18 cellular contexts compared by ENCODE assay signal in the genomic region with DNA sequence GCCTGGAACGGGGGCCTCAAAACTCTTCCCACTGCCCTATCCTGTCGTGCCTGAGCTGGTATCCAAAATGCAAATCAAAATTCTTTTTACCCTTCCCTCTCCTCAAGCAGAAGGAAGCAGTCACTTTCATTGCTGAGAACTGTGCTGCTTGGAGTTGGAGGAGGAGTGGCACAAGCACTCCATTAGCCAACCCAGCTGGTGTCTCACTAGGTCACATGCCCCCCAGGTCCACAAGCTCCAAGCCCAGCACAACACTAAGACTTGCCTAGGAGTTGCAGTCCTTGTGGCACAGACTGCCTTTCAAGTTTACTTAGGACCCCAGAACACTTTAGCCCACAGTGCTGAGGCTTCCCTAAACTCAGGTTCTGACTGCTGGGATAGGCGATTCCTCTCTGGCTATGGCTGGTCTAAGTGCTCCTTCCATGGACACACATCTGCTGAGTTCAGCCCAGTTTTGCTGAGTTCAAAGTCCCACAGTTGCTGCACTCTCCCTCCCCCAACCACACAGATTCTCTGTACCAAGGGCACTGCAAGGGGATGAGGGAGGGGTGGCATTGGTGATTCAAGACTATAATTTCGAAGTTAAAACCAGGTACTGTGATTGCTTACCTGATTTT.
DNase-seq lines count a peak whose midpoint lies in the region; ATAC-seq, FAIRE-seq and TF ChIP-seq lines count a peak whose summit lies in the region.
"Had no signal": no experiment of that assay in that cellular context is flagged by ENCODE, and none has a peak within 500 bp of the region (broad histone marks: within the 10 kb centered on the region; RNA-seq: fewer than 3 reads in every experiment).

No MANE protein-coding gene starts in this region.

- peaks cover 19 to 24% of the 10 kb centered on the region in 2 experiments for H3K9me3 Mint-ChIP-seq in H9

- FAIRE-seq in bronchial epithelial cell (lab: Jason Lieb, UNC) = peak; percentile 88
- FAIRE-seq: A204.1, GM12892, GM18507, K562 had no signal

- H2BK12ac ChIP-seq in H9 (ENCODE audit: insufficient read length, low read depth, low read length) = no peak overlapping the region

- no peak overlapping the region for H3K4me3 Mint-ChIP-seq in H9
- H3K4me3 Mint-ChIP-seq: CD4-positive, alpha-beta T cell had no signal

- no peaks in the 10 kb centered on the region for H3K27me3 ChIP-seq in H9 (ENCODE audit: insufficient read depth, low read length)
- no peaks in the 10 kb centered on the region for H3K27me3 ChIP-seq in bronchial epithelial cell (ENCODE audit: control insufficient read depth, insufficient read depth, low read length)
- no peaks in the 10 kb centered on the region for H3K27me3 ChIP-seq in liver (ENCODE audit: control insufficient read depth in 4 of 4, insufficient read depth in 4 of 4, low read length in 3 of 4)
- no peaks in the 10 kb centered on the region for H3K27me3 ChIP-seq in right cardiac atrium (ENCODE audit: control insufficient read depth, insufficient read depth)

- no peak overlapping the region for H3T11ph ChIP-seq in H9 (ENCODE audit: low read length)

- peaks cover 5% of the 10 kb centered on the region for H3K4me1 ChIP-seq in H9 (ENCODE audit: insufficient read depth, low read length)
- peaks cover 0 to 21% (median 13%) of the 10 kb centered on the region in 4 donors for H3K4me1 ChIP-seq in liver (ENCODE audit: control insufficient read depth in 4 of 4, insufficient read depth in 4 of 4, low read length in 3 of 4)
- no peaks in the 10 kb centered on the region for H3K4me1 ChIP-seq in right cardiac atrium (ENCODE audit: control insufficient read depth, insufficient read depth, low read length)
- H3K4me1 ChIP-seq: HAP-1 had no signal

- H2BK120ac ChIP-seq in H9 (ENCODE audit: low read depth, low read length, poor library complexity, severe bottlenecking) = no peak overlapping the region

- no peak overlapping the region for H3K4me2 ChIP-seq in H9 (ENCODE audit: insufficient read depth, insufficient read length, low read length)

- no peak overlapping the region for H3K23ac ChIP-seq in H9 (ENCODE audit: insufficient read length, low read depth, low read length)

- no peak for ATAC-seq in right cardiac atrium
- ATAC-seq: K562 had no signal

- no peak overlapping the region for H3K14ac ChIP-seq in H9 (ENCODE audit: insufficient read depth, low read length)

- no peak overlapping the region for H3K4me3 ChIP-seq in bronchial epithelial cell (ENCODE audit: low read depth, low read length)
- H3K4me3 ChIP-seq in liver (ENCODE audit: low read depth in 1 of 3, low read length in 3 of 3) = no peak overlapping the region
- no peak overlapping the region for H3K4me3 ChIP-seq in right cardiac atrium (ENCODE audit: low read length)
- H3K4me3 ChIP-seq: HAP-1, K562 had no signal

- no peaks in the 10 kb centered on the region for H3K23me2 ChIP-seq in H9 (ENCODE audit: insufficient read length, low read depth, low read length, poor library complexity, severe bottlenecking)

- H2BK15ac ChIP-seq in H9 (ENCODE audit: low read depth, low read length) = no peak overlapping the region

- H3K9ac ChIP-seq in H9 (ENCODE audit: extremely low read depth, insufficient read length, low read length) = no peak overlapping the region
- H3K9ac ChIP-seq in liver (ENCODE audit: low read depth in 1 of 2, low read length in 2 of 2) = no peak overlapping the region

- H3K27me3 Mint-ChIP-seq in H9 (ENCODE audit: low read depth) = no peaks in the 10 kb centered on the region; the same call in 1 of the 2 replicates
- H3K27me3 Mint-ChIP-seq: CD4-positive, alpha-beta T cell had no signal

- no peak overlapping the region for H3K56ac ChIP-seq in H9 (ENCODE audit: insufficient read length, low read depth, low read length)

- no peaks in the 10 kb centered on the region for H3K79me1 ChIP-seq in H9 (ENCODE audit: insufficient read depth, low read depth, low read length, poor library complexity, severe bottlenecking)

- no peak for DNase-seq in H9
- DNase-seq in bronchial epithelial cell (ENCODE audit: low read depth) = no peak
- DNase-seq in right cardiac atrium = no peak
- DNase-seq in Kasumi-1 (lab: John Stamatoyannopoulos, UW) = no peak
- DNase-seq in NCI-H446 treated with DMSO at 0.1 percent for 48 hours (lab: John Stamatoyannopoulos, UW) = no peak
- DNase-seq: ACHN; CD4-positive, alpha-beta T cell; DMS153; DMS79; GDM1; GOT3 had no signal

- TF ChIP-seq CTCF in H9 (conservative IDR thresholded peaks at IDR 0.05) (no peak), bronchial epithelial cell (IDR thresholded peaks at IDR 0.05; ENCODE audit: insufficient read depth, low read length, severe bottlenecking) (no peak), liver (IDR thresholded peaks at IDR 0.05; ENCODE audit: low read depth, low read length, missing input control) (no peak)

- H2BK5ac ChIP-seq in H9 (ENCODE audit: insufficient read length, low read length) = no peak overlapping the region

- no peak overlapping the region for H2BK20ac ChIP-seq in H9 (ENCODE audit: low read depth, low read length, poor library complexity, severe bottlenecking)

- intact Hi-C loops in right cardiac atrium (cut with DNase I) = no loop called here

- H4K5ac ChIP-seq in H9 (ENCODE audit: insufficient read length, low read depth, low read length) = no peak overlapping the region

- H3K4me1 Mint-ChIP-seq in H9 = peaks cover 8 to 14% of the 10 kb centered on the region in 2 experiments

- no peak overlapping the region for H4K8ac ChIP-seq in H9 (replicated peaks; ENCODE audit: insufficient read length, low read depth, low read length)

- H3K79me2 ChIP-seq in H9 (ENCODE audit: insufficient read depth, low read length) = no peaks in the 10 kb centered on the region

- H2AFZ ChIP-seq in H9 (ENCODE audit: low read length) = no peak overlapping the region

- WGBS in H9 (ENCODE audit: extremely low coverage, insufficient read length, low lambda C conversion rate) = no CpG with 5 or more reads among the region's 4 CpGs
- 74% methylated on average over 4 of the region's 4 CpGs for WGBS in liver
- 94% methylated on average over 4 of the region's 4 CpGs for WGBS in right cardiac atrium

- H2AK5ac ChIP-seq in H9 (ENCODE audit: insufficient read length, low read length) = no peak overlapping the region

- no peaks in the 10 kb centered on the region for H3K9me3 ChIP-seq in H9 (ENCODE audit: control insufficient read depth, low read depth, low read length)
- H3K9me3 ChIP-seq in liver (ENCODE audit: control insufficient read depth in 4 of 4, low read length in 3 of 4) = no peaks in the 10 kb centered on the region
- no peaks in the 10 kb centered on the region for H3K9me3 ChIP-seq in right cardiac atrium (ENCODE audit: control insufficient read depth, low read length)
- H3K9me3 ChIP-seq: HAP-1 had no signal

- H3K27ac ChIP-seq in H9 (ENCODE audit: insufficient read length, low read depth, low read length) (no peak overlapping the region), liver (ENCODE audit: low read depth in 1 of 2, low read length in 2 of 2) (no peak overlapping the region), right cardiac atrium (ENCODE audit: low read length) (no peak overlapping the region)
- H3K27ac ChIP-seq: C4-2B had no signal

- peak; percentile 13 to 42 for TF ChIP-seq RAD21 in liver (IDR thresholded peaks at IDR 0.05)

- peaks cover 29 to 32% (median 30%) of the 10 kb centered on the region in 3 experiments for H3K36me3 Mint-ChIP-seq in H9 (ENCODE audit: insufficient read depth in 1 of 3, low read depth in 3 of 3)

- H4K20me1 ChIP-seq in H9 (ENCODE audit: control insufficient read depth, insufficient read depth, insufficient read length) = no peaks in the 10 kb centered on the region

- H3K4ac ChIP-seq in H9 (ENCODE audit: low read depth, low read length) = no peak overlapping the region

- H3K36me3 ChIP-seq in bronchial epithelial cell (ENCODE audit: control insufficient read depth, insufficient read depth, low read length) = no peaks in the 10 kb centered on the region
- no peaks in the 10 kb centered on the region for H3K36me3 ChIP-seq in liver (ENCODE audit: control insufficient read depth in 4 of 4, insufficient read depth in 3 of 4, low read depth in 1 of 4, low read length in 3 of 4)

- no peak overlapping the region for H3K18ac ChIP-seq in H9 (ENCODE audit: insufficient read length, low read depth, low read length)

- no peak overlapping the region for H4K91ac ChIP-seq in H9 (ENCODE audit: insufficient read length, low read depth, low read length)

- peak overlapping the region in 2 of 3 experiments; percentile 33 to 57; a peak in 1 of 7 replicates for H3K27ac Mint-ChIP-seq in H9
- H3K27ac Mint-ChIP-seq: CD4-positive, alpha-beta T cell had no signal

TF ChIP-seq in liver, 16 proteins besides CTCF, POLR2A, EP300 and RAD21 (continues in another document):
- TF ChIP-seq SP1 (IDR thresholded peaks at IDR 0.05) = peak; percentile 92
- peak; percentile 75 to 91 for TF ChIP-seq RXRA (IDR thresholded peaks at IDR 0.05)
- TF ChIP-seq EGR1 (IDR thresholded peaks at IDR 0.05; ENCODE audit: low read depth in 2 of 2) = no peak
- TF ChIP-seq MAX (IDR thresholded peaks at IDR 0.05) = peak; percentile 43
- peak; percentile 56 for TF ChIP-seq YY1 (IDR thresholded peaks at IDR 0.05)
- TF ChIP-seq HNF4A (conservative IDR thresholded peaks at IDR 0.05) = peak; percentile 92 to 96
- TF ChIP-seq HNF4G (IDR thresholded peaks at IDR 0.05) = peak; percentile 88
- TF ChIP-seq TAF1 (conservative IDR thresholded peaks at IDR 0.05) = no peak
